Comparison of ENCODE assay signal across 9 cellular contexts in genomic region chr17:64778367-64779290, GRCh38.
DNase-seq lines count a peak whose midpoint lies in the region.
"Had no signal": no experiment of that assay in that cellular context is flagged by ENCODE, and none has a peak within 500 bp of the region (broad histone marks: within the 10 kb centered on the region; RNA-seq: fewer than 3 reads in every experiment).

No MANE protein-coding gene starts in this region.

- H3K4me3 ChIP-seq in urinary bladder (ENCODE audit: low read depth, low read length), result peak overlapping the region; percentile 23

- no peak overlapping the region for H3K27ac Mint-ChIP-seq in activated T-helper 2 cell treated with anti-CD3 and anti-CD28 coated beads, Interferon-gamma antibody, Interleukin-2, Interleukin-4, amounts not matched to agents 10 μg/mL and 5 μg/mL and 100 μg/mL, durations not matched to agents 14 hours and 24 hours and 36 hours
- H3K27ac Mint-ChIP-seq: activated naive CD4-positive, alpha-beta T cell treated with anti-CD3 and anti-CD28 coated beads, Interleukin-2, amount 50 U/mL, for 72 hours had no signal

- H3K4me3 Mint-ChIP-seq in activated T-helper 2 cell treated with anti-CD3 and anti-CD28 coated beads, Interferon-gamma antibody, Interleukin-2, Interleukin-4, amounts not matched to agents 10 μg/mL and 5 μg/mL and 100 μg/mL, durations not matched to agents 14 hours and 24 hours and 36 hours (ENCODE audit: low read depth), result no peak overlapping the region

- peaks cover 11% of the 10 kb centered on the region for H3K36me3 Mint-ChIP-seq in activated T-helper 2 cell treated with anti-CD3 and anti-CD28 coated beads, Interferon-gamma antibody, Interleukin-2, Interleukin-4, amounts not matched to agents 10 μg/mL and 5 μg/mL and 100 μg/mL, durations not matched to agents 14 hours and 24 hours and 36 hours (ENCODE audit: low read depth)
- H3K36me3 Mint-ChIP-seq: activated naive CD4-positive, alpha-beta T cell treated with anti-CD3 and anti-CD28 coated beads, Interleukin-2, amount 50 U/mL, for 72 hours had no signal

- H3K36me3 ChIP-seq in urinary bladder (ENCODE audit: insufficient read depth), result no peaks in the 10 kb centered on the region

- peaks cover 4% of the 10 kb centered on the region for H3K27me3 Mint-ChIP-seq in activated T-helper 2 cell treated with anti-CD3 and anti-CD28 coated beads, Interferon-gamma antibody, Interleukin-2, Interleukin-4, amounts not matched to agents 10 μg/mL and 5 μg/mL and 100 μg/mL, durations not matched to agents 14 hours and 24 hours and 36 hours (ENCODE audit: low read depth)

- peaks cover 21% of the 10 kb centered on the region for H3K4me1 Mint-ChIP-seq in activated T-helper 2 cell treated with anti-CD3 and anti-CD28 coated beads, Interferon-gamma antibody, Interleukin-2, Interleukin-4, amounts not matched to agents 10 μg/mL and 5 μg/mL and 100 μg/mL, durations not matched to agents 14 hours and 24 hours and 36 hours (ENCODE audit: low read depth)

- no peaks in the 10 kb centered on the region for H3K9me3 Mint-ChIP-seq in activated T-helper 2 cell treated with anti-CD3 and anti-CD28 coated beads, Interferon-gamma antibody, Interleukin-2, Interleukin-4, amounts not matched to agents 10 μg/mL and 5 μg/mL and 100 μg/mL, durations not matched to agents 14 hours and 24 hours and 36 hours
- H3K9me3 Mint-ChIP-seq: activated naive CD4-positive, alpha-beta T cell treated with anti-CD3 and anti-CD28 coated beads, Interleukin-2, amount 50 U/mL, for 72 hours had no signal

- WGBS in urinary bladder, result 11% methylated on average over 104 of the region's 104 CpGs

- peaks cover 2% of the 10 kb centered on the region for H3K4me1 ChIP-seq in urinary bladder (ENCODE audit: insufficient read depth)

- intact Hi-C loops in activated T-helper 2 cell treated with anti-CD3 and anti-CD28 coated beads, Interferon-gamma antibody, Interleukin-2, Interleukin-4, amounts not matched to agents 10 μg/mL and 5 μg/mL and 100 μg/mL, durations not matched to agents 14 hours and 24 hours and 36 hours (cut with micrococcal nuclease), result loop anchor here (10.0 kb wide), 2 partner anchors 156 to 416 kb away; no protein-coding TSS in a partner anchor

- H3K27ac ChIP-seq in urinary bladder (ENCODE audit: low read depth), result no peak overlapping the region

- DNase-seq in COR-L47 (lab: John Stamatoyannopoulos, UW), result peak; percentile 39
- peak; percentile 10 for DNase-seq in NCI-H2029 treated with DMSO at 0.1 percent for 48 hours (lab: John Stamatoyannopoulos, UW)
- peak; percentile 28 for DNase-seq in cerebellar cortex (ENCODE audit: low spot score)
- DNase-seq in mesenteric fat pad (ENCODE audit: low spot score), result peak; percentile 88
- DNase-seq in activated T-helper 2 cell treated with anti-CD3 and anti-CD28 coated beads, Interferon-gamma antibody, Interleukin-2, Interleukin-4, amounts not matched to agents 10 μg/mL and 5 μg/mL and 100 μg/mL, durations not matched to agents 14 hours and 24 hours and 36 hours (ENCODE audit: low spot score), result no peak
- DNase-seq in glomerular visceral epithelial cell (ENCODE audit: extremely low spot score), result no peak
- DNase-seq in NCI-H187 treated with DMSO at 0.1 percent for 48 hours (lab: John Stamatoyannopoulos, UW), result no peak

Comparison
In these comparisons a context has a peak if more than half of its experiments do, and no peak if none do; other contexts are left out.
1. DNase-seq: peak in COR-L47 (single experiment), NCI-H2029 treated with DMSO at 0.1 percent for 48 hours (single experiment), cerebellar cortex (single experiment) and mesenteric fat pad (single experiment); none in activated T-helper 2 cell treated with anti-CD3 and anti-CD28 coated beads, Interferon-gamma antibody, Interleukin-2, Interleukin-4, amounts not matched to agents 10 μg/mL and 5 μg/mL and 100 μg/mL, durations not matched to agents 14 hours and 24 hours and 36 hours (single experiment), glomerular visceral epithelial cell (single experiment) and NCI-H187 treated with DMSO at 0.1 percent for 48 hours (single experiment).